In the genomic region with DNA sequence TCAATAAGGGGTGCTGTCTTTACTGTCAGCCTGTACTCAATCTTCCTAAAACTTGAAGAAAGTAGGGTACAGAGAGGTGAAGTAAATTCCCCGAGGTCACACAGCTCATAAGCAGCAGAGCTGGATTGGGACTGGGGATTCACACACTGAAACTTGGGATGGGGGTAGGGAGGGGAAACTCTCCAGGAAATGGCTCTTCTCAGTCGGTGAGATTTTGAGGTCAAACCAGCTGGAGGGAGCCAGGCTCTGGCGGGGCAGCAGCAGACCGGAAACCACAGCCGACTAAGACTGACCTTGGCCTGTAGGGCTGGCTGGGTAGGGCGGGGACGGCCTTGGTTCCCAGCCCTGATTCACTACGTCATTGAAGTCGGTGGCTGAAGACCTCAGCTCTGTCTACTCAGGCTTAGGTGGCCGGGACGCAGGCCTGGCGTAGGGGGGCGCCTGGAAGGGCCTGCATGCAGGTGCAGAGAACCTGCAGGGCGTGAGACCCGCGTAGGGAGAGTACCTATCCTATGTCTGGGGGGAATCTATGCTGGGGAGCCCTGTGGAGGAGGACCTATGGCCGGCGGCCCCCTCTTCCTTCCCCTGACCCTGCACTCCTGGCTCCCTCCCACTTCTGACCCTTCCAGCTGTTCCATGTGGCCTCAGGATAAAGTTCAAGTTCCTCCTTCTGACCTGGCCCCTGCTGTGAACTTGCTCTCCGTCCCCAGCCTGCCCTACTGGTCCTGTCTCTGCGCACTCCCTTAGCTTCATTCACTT, we compare ENCODE assay signal across 1 cellular context.
TF ChIP-seq lines count a peak whose summit lies in the region.

No MANE protein-coding gene starts in this region.

TF ChIP-seq in HepG2, 621 proteins besides CTCF, POLR2A, EP300 and RAD21 (continued from another document and continues in another):
- TF ChIP-seq, protein P1, sequence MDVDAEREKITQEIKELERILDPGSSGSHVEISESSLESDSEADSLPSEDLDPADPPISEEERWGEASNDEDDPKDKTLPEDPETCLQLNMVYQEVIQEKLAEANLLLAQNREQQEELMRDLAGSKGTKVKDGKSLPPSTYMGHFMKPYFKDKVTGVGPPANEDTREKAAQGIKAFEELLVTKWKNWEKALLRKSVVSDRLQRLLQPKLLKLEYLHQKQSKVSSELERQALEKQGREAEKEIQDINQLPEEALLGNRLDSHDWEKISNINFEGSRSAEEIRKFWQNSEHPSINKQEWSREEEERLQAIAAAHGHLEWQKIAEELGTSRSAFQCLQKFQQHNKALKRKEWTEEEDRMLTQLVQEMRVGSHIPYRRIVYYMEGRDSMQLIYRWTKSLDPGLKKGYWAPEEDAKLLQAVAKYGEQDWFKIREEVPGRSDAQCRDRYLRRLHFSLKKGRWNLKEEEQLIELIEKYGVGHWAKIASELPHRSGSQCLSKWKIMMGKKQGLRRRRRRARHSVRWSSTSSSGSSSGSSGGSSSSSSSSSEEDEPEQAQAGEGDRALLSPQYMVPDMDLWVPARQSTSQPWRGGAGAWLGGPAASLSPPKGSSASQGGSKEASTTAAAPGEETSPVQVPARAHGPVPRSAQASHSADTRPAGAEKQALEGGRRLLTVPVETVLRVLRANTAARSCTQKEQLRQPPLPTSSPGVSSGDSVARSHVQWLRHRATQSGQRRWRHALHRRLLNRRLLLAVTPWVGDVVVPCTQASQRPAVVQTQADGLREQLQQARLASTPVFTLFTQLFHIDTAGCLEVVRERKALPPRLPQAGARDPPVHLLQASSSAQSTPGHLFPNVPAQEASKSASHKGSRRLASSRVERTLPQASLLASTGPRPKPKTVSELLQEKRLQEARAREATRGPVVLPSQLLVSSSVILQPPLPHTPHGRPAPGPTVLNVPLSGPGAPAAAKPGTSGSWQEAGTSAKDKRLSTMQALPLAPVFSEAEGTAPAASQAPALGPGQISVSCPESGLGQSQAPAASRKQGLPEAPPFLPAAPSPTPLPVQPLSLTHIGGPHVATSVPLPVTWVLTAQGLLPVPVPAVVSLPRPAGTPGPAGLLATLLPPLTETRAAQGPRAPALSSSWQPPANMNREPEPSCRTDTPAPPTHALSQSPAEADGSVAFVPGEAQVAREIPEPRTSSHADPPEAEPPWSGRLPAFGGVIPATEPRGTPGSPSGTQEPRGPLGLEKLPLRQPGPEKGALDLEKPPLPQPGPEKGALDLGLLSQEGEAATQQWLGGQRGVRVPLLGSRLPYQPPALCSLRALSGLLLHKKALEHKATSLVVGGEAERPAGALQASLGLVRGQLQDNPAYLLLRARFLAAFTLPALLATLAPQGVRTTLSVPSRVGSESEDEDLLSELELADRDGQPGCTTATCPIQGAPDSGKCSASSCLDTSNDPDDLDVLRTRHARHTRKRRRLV (CRISPR knock-in tag; IDR thresholded peaks at IDR 0.05), result no peak
- no peak for TF ChIP-seq ZNF616 (CRISPR knock-in tag; IDR thresholded peaks at IDR 0.05; ENCODE audit: low read depth)
- TF ChIP-seq SALL1 (CRISPR knock-in tag; IDR thresholded peaks at IDR 0.05), result peak; percentile 46; the same call in 1 of the 2 replicates
- TF ChIP-seq, protein P2, sequence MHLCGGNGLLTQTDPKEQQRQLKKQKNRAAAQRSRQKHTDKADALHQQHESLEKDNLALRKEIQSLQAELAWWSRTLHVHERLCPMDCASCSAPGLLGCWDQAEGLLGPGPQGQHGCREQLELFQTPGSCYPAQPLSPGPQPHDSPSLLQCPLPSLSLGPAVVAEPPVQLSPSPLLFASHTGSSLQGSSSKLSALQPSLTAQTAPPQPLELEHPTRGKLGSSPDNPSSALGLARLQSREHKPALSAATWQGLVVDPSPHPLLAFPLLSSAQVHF (CRISPR knock-in tag; IDR thresholded peaks at IDR 0.05), result no peak
- peak; percentile 81 for TF ChIP-seq ZBTB21 (CRISPR knock-in tag; IDR thresholded peaks at IDR 0.05)
- no peak for TF ChIP-seq ZUFSP (CRISPR knock-in tag; IDR thresholded peaks at IDR 0.05; ENCODE audit: borderline replicate concordance)
- no peak for TF ChIP-seq SMARCE1 (IDR thresholded peaks at IDR 0.05; ENCODE audit: borderline replicate concordance)
- TF ChIP-seq MZF1 (CRISPR knock-in tag; IDR thresholded peaks at IDR 0.05; ENCODE audit: borderline replicate concordance), result 0 out of 2 replicates have a peak, but pooled peaks have one; percentile 62
- peak; percentile 89 for TF ChIP-seq GABPB1 (CRISPR knock-in tag; IDR thresholded peaks at IDR 0.05)
- TF ChIP-seq ZNF713 (CRISPR knock-in tag; IDR thresholded peaks at IDR 0.05), result no peak
- no peak for TF ChIP-seq TOPORS (CRISPR knock-in tag; IDR thresholded peaks at IDR 0.05)
- no peak for TF ChIP-seq ZFP62 (CRISPR knock-in tag; IDR thresholded peaks at IDR 0.05)
- TF ChIP-seq ESRRA (CRISPR knock-in tag; IDR thresholded peaks at IDR 0.05; ENCODE audit: low read depth), result peak; percentile 53; the same call in 1 of the 2 replicates
- TF ChIP-seq ONECUT2 (CRISPR knock-in tag; IDR thresholded peaks at IDR 0.05), result no peak
- no peak; the same call in 1 of the 2 replicates for TF ChIP-seq ZNF503 (CRISPR knock-in tag; IDR thresholded peaks at IDR 0.05)
- TF ChIP-seq MYNN (CRISPR knock-in tag; IDR thresholded peaks at IDR 0.05; ENCODE audit: low read depth), result no peak
- no peak for TF ChIP-seq SMC3 (IDR thresholded peaks at IDR 0.05; ENCODE audit: low read length)
- peak; percentile 48; the same call in 1 of the 2 replicates for TF ChIP-seq ZNF639 (CRISPR knock-in tag; conservative IDR thresholded peaks at IDR 0.05)
- TF ChIP-seq SRF (IDR thresholded peaks at IDR 0.05; ENCODE audit: low read depth, low read length), result no peak
- no peak for TF ChIP-seq ZNF567 (CRISPR knock-in tag; IDR thresholded peaks at IDR 0.05; ENCODE audit: borderline replicate concordance)
- TF ChIP-seq TP53 (CRISPR knock-in tag; conservative IDR thresholded peaks at IDR 0.05), result no peak
- no peak for TF ChIP-seq ZNF136 (CRISPR knock-in tag; IDR thresholded peaks at IDR 0.05; ENCODE audit: low read depth)
- no peak for TF ChIP-seq HNRNPK (IDR thresholded peaks at IDR 0.05; ENCODE audit: low read depth, low read length, poor library complexity, severe bottlenecking)
- no peak for TF ChIP-seq BHLHE40 (IDR thresholded peaks at IDR 0.05; ENCODE audit: low read length)
- no peak for TF ChIP-seq GLI4 (CRISPR knock-in tag; IDR thresholded peaks at IDR 0.05; ENCODE audit: borderline replicate concordance)
- TF ChIP-seq, protein P3, sequence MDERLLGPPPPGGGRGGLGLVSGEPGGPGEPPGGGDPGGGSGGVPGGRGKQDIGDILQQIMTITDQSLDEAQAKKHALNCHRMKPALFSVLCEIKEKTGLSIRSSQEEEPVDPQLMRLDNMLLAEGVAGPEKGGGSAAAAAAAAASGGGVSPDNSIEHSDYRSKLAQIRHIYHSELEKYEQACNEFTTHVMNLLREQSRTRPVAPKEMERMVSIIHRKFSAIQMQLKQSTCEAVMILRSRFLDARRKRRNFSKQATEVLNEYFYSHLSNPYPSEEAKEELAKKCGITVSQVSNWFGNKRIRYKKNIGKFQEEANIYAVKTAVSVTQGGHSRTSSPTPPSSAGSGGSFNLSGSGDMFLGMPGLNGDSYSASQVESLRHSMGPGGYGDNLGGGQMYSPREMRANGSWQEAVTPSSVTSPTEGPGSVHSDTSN (CRISPR knock-in tag; IDR thresholded peaks at IDR 0.05), result no peak
- TF ChIP-seq ZNF333 (CRISPR knock-in tag; IDR thresholded peaks at IDR 0.05; ENCODE audit: borderline replicate concordance), result no peak
- TF ChIP-seq, protein P4, sequence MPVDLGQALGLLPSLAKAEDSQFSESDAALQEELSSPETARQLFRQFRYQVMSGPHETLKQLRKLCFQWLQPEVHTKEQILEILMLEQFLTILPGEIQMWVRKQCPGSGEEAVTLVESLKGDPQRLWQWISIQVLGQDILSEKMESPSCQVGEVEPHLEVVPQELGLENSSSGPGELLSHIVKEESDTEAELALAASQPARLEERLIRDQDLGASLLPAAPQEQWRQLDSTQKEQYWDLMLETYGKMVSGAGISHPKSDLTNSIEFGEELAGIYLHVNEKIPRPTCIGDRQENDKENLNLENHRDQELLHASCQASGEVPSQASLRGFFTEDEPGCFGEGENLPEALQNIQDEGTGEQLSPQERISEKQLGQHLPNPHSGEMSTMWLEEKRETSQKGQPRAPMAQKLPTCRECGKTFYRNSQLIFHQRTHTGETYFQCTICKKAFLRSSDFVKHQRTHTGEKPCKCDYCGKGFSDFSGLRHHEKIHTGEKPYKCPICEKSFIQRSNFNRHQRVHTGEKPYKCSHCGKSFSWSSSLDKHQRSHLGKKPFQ (CRISPR knock-in tag; IDR thresholded peaks at IDR 0.05; ENCODE audit: insufficient replicate concordance), result no peak
- TF ChIP-seq, protein P5, sequence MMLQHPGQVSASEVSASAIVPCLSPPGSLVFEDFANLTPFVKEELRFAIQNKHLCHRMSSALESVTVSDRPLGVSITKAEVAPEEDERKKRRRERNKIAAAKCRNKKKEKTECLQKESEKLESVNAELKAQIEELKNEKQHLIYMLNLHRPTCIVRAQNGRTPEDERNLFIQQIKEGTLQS (CRISPR knock-in tag; IDR thresholded peaks at IDR 0.05), result peak; percentile 48; the same call in 1 of the 2 replicates
- TF ChIP-seq, protein P6, sequence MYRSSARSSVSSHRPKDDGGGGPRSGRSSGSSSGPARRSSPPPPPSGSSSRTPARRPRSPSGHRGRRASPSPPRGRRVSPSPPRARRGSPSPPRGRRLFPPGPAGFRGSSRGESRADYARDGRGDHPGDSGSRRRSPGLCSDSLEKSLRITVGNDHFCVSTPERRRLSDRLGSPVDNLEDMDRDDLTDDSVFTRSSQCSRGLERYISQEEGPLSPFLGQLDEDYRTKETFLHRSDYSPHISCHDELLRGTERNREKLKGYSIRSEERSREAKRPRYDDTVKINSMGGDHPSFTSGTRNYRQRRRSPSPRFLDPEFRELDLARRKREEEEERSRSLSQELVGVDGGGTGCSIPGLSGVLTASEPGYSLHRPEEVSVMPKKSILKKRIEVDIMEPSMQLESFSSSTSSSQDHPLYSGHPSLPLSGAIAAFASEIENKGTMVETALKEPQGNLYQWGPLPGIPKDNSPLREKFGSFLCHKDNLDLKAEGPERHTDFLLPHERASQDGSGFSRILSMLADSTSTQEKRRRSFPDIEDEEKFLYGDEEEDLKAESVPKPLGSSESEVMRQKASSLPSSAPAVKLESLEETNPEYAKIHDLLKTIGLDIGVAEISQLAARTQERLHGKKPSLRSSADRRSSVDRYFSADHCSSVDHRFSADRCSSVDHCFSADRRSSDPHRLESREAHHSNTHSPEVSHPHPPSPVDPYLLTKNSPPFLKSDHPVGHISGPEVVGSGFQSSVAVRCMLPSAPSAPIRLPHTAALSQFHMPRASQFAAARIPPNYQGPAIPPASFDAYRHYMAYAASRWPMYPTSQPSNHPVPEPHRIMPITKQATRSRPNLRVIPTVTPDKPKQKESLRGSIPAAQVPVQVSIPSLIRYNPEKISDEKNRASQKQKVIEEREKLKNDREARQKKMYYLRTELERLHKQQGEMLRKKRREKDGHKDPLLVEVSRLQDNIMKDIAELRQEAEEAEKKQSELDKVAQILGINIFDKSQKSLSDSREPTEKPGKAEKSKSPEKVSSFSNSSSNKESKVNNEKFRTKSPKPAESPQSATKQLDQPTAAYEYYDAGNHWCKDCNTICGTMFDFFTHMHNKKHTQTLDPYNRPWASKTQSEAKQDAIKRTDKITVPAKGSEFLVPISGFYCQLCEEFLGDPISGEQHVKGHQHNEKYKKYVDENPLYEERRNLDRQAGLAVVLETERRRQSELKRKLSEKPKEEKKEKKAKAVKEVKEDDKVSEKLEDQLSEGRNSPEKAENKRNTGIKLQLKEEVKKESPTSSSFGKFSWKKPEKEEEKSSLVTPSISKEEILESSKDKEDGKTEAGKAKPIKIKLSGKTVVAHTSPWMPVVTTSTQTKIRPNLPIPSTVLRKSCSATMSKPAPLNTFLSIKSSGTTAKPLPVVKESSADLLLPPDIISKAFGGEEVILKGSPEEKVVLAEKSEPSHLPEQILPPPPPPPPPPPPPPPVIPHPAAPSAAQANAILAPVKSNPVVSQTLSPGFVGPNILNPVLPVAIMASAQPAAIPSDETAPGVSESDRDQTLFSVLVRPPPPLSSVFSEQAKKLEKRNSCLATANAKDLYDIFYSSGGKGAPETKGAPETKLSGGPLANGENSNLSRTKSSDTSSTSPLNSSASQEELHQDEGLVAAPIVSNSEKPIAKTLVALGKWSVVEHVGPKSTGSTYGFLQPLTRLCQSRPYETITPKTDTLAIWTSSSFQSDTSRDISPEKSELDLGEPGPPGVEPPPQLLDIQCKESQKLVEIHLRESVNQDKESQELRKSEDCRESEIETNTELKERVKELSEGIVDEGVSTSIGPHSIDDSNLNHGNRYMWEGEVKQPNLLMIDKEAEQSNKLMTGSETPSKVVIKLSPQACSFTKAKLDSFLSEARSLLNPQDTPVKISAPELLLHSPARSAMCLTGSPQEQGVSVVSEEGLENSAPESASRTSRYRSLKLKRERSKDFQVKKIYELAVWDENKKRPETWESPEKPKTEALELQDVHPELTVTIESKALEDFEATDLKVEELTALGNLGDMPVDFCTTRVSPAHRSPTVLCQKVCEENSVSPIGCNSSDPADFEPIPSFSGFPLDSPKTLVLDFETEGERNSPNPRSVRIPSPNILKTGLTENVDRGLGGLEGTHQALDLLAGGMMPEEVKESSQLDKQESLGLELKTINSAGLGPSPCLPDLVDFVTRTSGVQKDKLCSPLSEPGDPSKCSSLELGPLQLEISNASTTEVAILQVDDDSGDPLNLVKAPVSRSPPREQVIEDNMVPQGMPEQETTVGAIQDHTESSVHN (CRISPR knock-in tag; IDR thresholded peaks at IDR 0.05), result 0 out of 2 replicates have a peak, but pooled peaks have one; percentile 44
